In genomic region chr22:25777411-25777810, GRCh38 we compare ENCODE assay signal across 5 cellular contexts. TPM values are rescaled to one million over a fixed set of nuclear protein-coding genes. Genes with fewer than 3 reads are reported as not detected.
"Had no signal": no experiment of that assay in that cellular context is flagged by ENCODE, and none has a peak within 500 bp of the region (broad histone marks: within the 10 kb centered on the region; RNA-seq: fewer than 3 reads in every experiment).

No MANE protein-coding gene starts in this region.

- H3K9me3 ChIP-seq: HAP-1 had no signal

- DNase-seq: GOT3, H9 had no signal

- H3K4me3 ChIP-seq: GM23248, GM23338, HAP-1 had no signal

- H3K9ac ChIP-seq: GM23248 had no signal

- H3K4me2 ChIP-seq: GM23338 had no signal

- H3K27ac ChIP-seq: GM23248 had no signal

- H3K36me3 ChIP-seq: HAP-1 had no signal

- H2AFZ ChIP-seq: GM23248, GM23338 had no signal

RNA-seq across cellular contexts. Expression of gene MYO18B, which starts 35.4 kb away (rescaled TPM):
- polyA plus RNA-seq: GM23248 had no signal
